8 cellular contexts compared by ENCODE assay signal in genomic region chr1:146369940-146370339, GRCh38.
DNase-seq lines count a peak whose midpoint lies in the region; ATAC-seq and TF ChIP-seq lines count a peak whose summit lies in the region.
"Not testable (repeated sequence)": the region's sequence is repeated elsewhere in the genome, so short reads cannot be mapped to it uniquely, and the experiment has no call there.

No MANE protein-coding gene starts in this region.

- H3K36me3 ChIP-seq in adipocyte (ENCODE audit: control insufficient read depth, insufficient read depth, low read length, severe bottlenecking); smooth muscle cell (ENCODE audit: low read depth); tibial nerve: not testable (repeated sequence)

- ATAC-seq in activated B cell treated with CpG ODN at 0.5 μM for 24 hours (ENCODE audit: low read depth); memory B cell (ENCODE audit: low read depth): not testable (repeated sequence)

- POLR2A ChIA-PET in activated B cell treated with CpG ODN at 0.5 μM for 24 hours (lab: Charles Lee), result not testable (repeated sequence)

- H3K4me1 ChIP-seq in adipocyte (ENCODE audit: control insufficient read depth, insufficient read depth, low read length); smooth muscle cell (ENCODE audit: low read depth); tibial nerve: not testable (repeated sequence)

- H3K27ac Mint-ChIP-seq in activated B cell treated with CpG ODN at 0.5 μM for 24 hours (peak overlapping the region; percentile 87), memory B cell (peak overlapping the region; percentile 88)

- WGBS in smooth muscle cell (ENCODE audit: low lambda C conversion rate), result 2% methylated on average over 23 of the region's 23 CpGs
- WGBS in tibial nerve, 2 donors, result 5 to 16% methylated on average over 9 to 15 of the region's 23 CpGs

- peak; percentile 63 for DNase-seq in NCI-H226
- DNase-seq in activated B cell treated with CpG ODN at 0.5 μM for 24 hours, result peak; percentile 33
- peak; percentile 14 for DNase-seq in adipocyte (ENCODE audit: low read depth)
- DNase-seq in fibroblast of peridontal ligament (ENCODE audit: extremely low read depth), result peak; percentile 32
- peak; percentile 18 to 44 for DNase-seq in memory B cell (ENCODE audit: low spot score in 2 of 2)
- DNase-seq in smooth muscle cell (lab: John Stamatoyannopoulos, UW; ENCODE audit: unreplicated experiment), result not testable (repeated sequence)
- DNase-seq in tibial nerve (ENCODE audit: low spot score in 2 of 2), result peak in 1 of 2 donors; percentile 17

- not testable (repeated sequence) for TF ChIP-seq POLR2A in tibial nerve (IDR thresholded peaks at IDR 0.05)

- peak overlapping the region; percentile 74 for H2AFZ ChIP-seq in smooth muscle cell (ENCODE audit: low read depth)

- intact Hi-C loops in activated B cell treated with CpG ODN at 0.5 μM for 24 hours (cut with micrococcal nuclease), result loop anchor here (10.0 kb wide), 1 partner anchor 875 kb away; the partner anchor contains the start of gene CHD1L

- not testable (repeated sequence) for H4K20me1 ChIP-seq in smooth muscle cell (ENCODE audit: low read depth)

- H3K27me3 ChIP-seq in adipocyte (replicated peaks; ENCODE audit: control insufficient read depth, insufficient read depth, low read length); smooth muscle cell (ENCODE audit: low read depth); tibial nerve: not testable (repeated sequence)

- H3K27ac ChIP-seq in smooth muscle cell (ENCODE audit: low read depth), result not testable (repeated sequence)
- H3K27ac ChIP-seq in tibial nerve, result peak overlapping the region; percentile 51 to 68 (median 58)

- CTCF ChIA-PET in activated B cell treated with CpG ODN at 0.5 μM for 24 hours (lab: Charles Lee), result not testable (repeated sequence)

- H3K4me3 ChIP-seq in GM08714 (ENCODE audit: low read length), result peak overlapping the region; percentile 28; the same call in 1 of the 2 replicates
- peak overlapping the region; percentile 75 for H3K4me3 ChIP-seq in adipocyte (ENCODE audit: low read length)
- H3K4me3 ChIP-seq in smooth muscle cell, result peak overlapping the region; percentile 52
- H3K4me3 ChIP-seq in tibial nerve, result peak overlapping the region in 3 of 4 donors; percentile 16 to 46 (median 32)

- not testable (repeated sequence) for H3K9me3 ChIP-seq in adipocyte (ENCODE audit: control insufficient read depth, low read length); smooth muscle cell (replicated peaks; ENCODE audit: low read depth); tibial nerve

- not testable (repeated sequence) for H3K4me1 Mint-ChIP-seq in activated B cell treated with CpG ODN at 0.5 μM for 24 hours, memory B cell

- peak overlapping the region; percentile 85 for H3K4me3 Mint-ChIP-seq in activated B cell treated with CpG ODN at 0.5 μM for 24 hours
- peak overlapping the region; percentile 81 for H3K4me3 Mint-ChIP-seq in memory B cell

- H3F3A ChIP-seq in smooth muscle cell (ENCODE audit: low read depth), result not testable (repeated sequence)

- H3K27me3 Mint-ChIP-seq in activated B cell treated with CpG ODN at 0.5 μM for 24 hours, memory B cell: not testable (repeated sequence)

- peak overlapping the region; percentile 84 for H3K4me2 ChIP-seq in smooth muscle cell

- TF ChIP-seq EP300 in tibial nerve (IDR thresholded peaks at IDR 0.05), result not testable (repeated sequence)

- peak overlapping the region; percentile 62 for H3K9ac ChIP-seq in adipocyte (ENCODE audit: low read length)
- not testable (repeated sequence) for H3K9ac ChIP-seq in smooth muscle cell (ENCODE audit: low read depth)

- not testable (repeated sequence) for H3K36me3 Mint-ChIP-seq in activated B cell treated with CpG ODN at 0.5 μM for 24 hours (ENCODE audit: low read depth); memory B cell

- H3K79me2 ChIP-seq in smooth muscle cell (ENCODE audit: low read depth), result not testable (repeated sequence)

- H3K9me3 Mint-ChIP-seq in activated B cell treated with CpG ODN at 0.5 μM for 24 hours, memory B cell: not testable (repeated sequence)

- not testable (repeated sequence) for TF ChIP-seq CTCF in activated B cell treated with CpG ODN at 0.5 μM for 24 hours (IDR thresholded peaks at IDR 0.05); smooth muscle cell (IDR thresholded peaks at IDR 0.05; ENCODE audit: borderline replicate concordance, insufficient read depth, poor library complexity, severe bottlenecking); tibial nerve (IDR thresholded peaks at IDR 0.05)
